8 cellular contexts compared by ENCODE assay signal in genomic region chr3:129233538-129233937, GRCh38. TPM values are rescaled to one million over a fixed set of nuclear protein-coding genes. Genes with fewer than 3 reads are reported as not detected.
DNase-seq lines count a peak whose midpoint lies in the region; ATAC-seq and TF ChIP-seq lines count a peak whose summit lies in the region.

No MANE protein-coding gene starts in this region.

- WGBS in adipose tissue, 3 donors = 44 to 71% (median 52%) methylated on average over 4 of the region's 4 CpGs

- no peaks in the 10 kb centered on the region for H3K9me3 ChIP-seq in WERI-Rb-1 (ENCODE audit: severe bottlenecking)

- H3K4me3 Mint-ChIP-seq in stimulated activated naive B cell treated with anti-CD40 and anti-IgM and Interleukin-4, amounts not matched to agents 10 μg/mL and 1 μg/mL and 100 μg/mL, for 72 hours = peak overlapping the region; percentile 44 to 47
- H3K4me3 Mint-ChIP-seq in mesothelial cell of epicardium = no peak overlapping the region

- H3K27ac ChIP-seq in adipose tissue (ENCODE audit: low read depth, low read length) = peak overlapping the region; percentile 62
- H3K27ac ChIP-seq in WERI-Rb-1 = no peak overlapping the region

- peak overlapping the region; percentile 72 for H3K27ac Mint-ChIP-seq in stimulated activated naive B cell treated with anti-CD40 and anti-IgM and Interleukin-4, amounts not matched to agents 10 μg/mL and 1 μg/mL and 100 μg/mL, for 72 hours
- H3K27ac Mint-ChIP-seq in mesothelial cell of epicardium = no peak overlapping the region

- no peaks in the 10 kb centered on the region for H3K27me3 ChIP-seq in WERI-Rb-1 (ENCODE audit: insufficient read depth, low read depth, severe bottlenecking)

- H3K4me3 ChIP-seq in WERI-Rb-1 (ENCODE audit: low read depth, low read length) = no peak overlapping the region

- H3K27me3 Mint-ChIP-seq in stimulated activated naive B cell treated with anti-CD40 and anti-IgM and Interleukin-4, amounts not matched to agents 10 μg/mL and 1 μg/mL and 100 μg/mL, for 72 hours = no peaks in the 10 kb centered on the region
- H3K27me3 Mint-ChIP-seq in mesothelial cell of epicardium (ENCODE audit: low read depth) = no peaks in the 10 kb centered on the region

- TF ChIP-seq CTCF in WERI-Rb-1 (IDR thresholded peaks at IDR 0.05; ENCODE audit: low read depth, low read length) (no peak), mesothelial cell of epicardium (IDR thresholded peaks at IDR 0.05; ENCODE audit: unreplicated experiment) (no peak)

- no peaks in the 10 kb centered on the region for H3K36me3 Mint-ChIP-seq in stimulated activated naive B cell treated with anti-CD40 and anti-IgM and Interleukin-4, amounts not matched to agents 10 μg/mL and 1 μg/mL and 100 μg/mL, for 72 hours
- no peaks in the 10 kb centered on the region for H3K36me3 Mint-ChIP-seq in mesothelial cell of epicardium

- H3K9me3 Mint-ChIP-seq in stimulated activated naive B cell treated with anti-CD40 and anti-IgM and Interleukin-4, amounts not matched to agents 10 μg/mL and 1 μg/mL and 100 μg/mL, for 72 hours = no peaks in the 10 kb centered on the region
- no peaks in the 10 kb centered on the region for H3K9me3 Mint-ChIP-seq in mesothelial cell of epicardium

- H3K36me3 ChIP-seq in WERI-Rb-1 = no peaks in the 10 kb centered on the region

- peaks cover 33 to 56% of the 10 kb centered on the region in 2 donors for H3K4me1 Mint-ChIP-seq in stimulated activated naive B cell treated with anti-CD40 and anti-IgM and Interleukin-4, amounts not matched to agents 10 μg/mL and 1 μg/mL and 100 μg/mL, for 72 hours
- no peaks in the 10 kb centered on the region for H3K4me1 Mint-ChIP-seq in mesothelial cell of epicardium

- DNase-seq in Ammon's horn (ENCODE audit: low spot score) (peak; percentile 75), WERI-Rb-1 (no peak), mesothelial cell of epicardium (ENCODE audit: low spot score in 2 of 2, unreplicated experiment in 2 of 2) (no peak)
- peak; percentile 83 for DNase-seq in stimulated activated naive B cell treated with anti-CD40 and anti-IgM and Interleukin-4, amounts not matched to agents 10 μg/mL and 1 μg/mL and 100 μg/mL, for 72 hours
- no peak for DNase-seq in central memory CD4-positive, alpha-beta T cell

- ATAC-seq in GM19438 (IDR thresholded peaks at IDR 0.05; ENCODE audit: low read depth, unreplicated experiment) (peak; percentile 87), HG03354 (IDR thresholded peaks at IDR 0.05; ENCODE audit: poor library complexity, severe bottlenecking, unreplicated experiment) (peak; percentile 96)
- peak; percentile 92 to 96 for ATAC-seq in stimulated activated naive B cell treated with anti-CD40 and anti-IgM and Interleukin-4, amounts not matched to agents 10 μg/mL and 1 μg/mL and 100 μg/mL, for 72 hours (replicated peaks)

RNA-seq across cellular contexts. Expression of gene COPG1, which starts 15.9 kb away (rescaled TPM):
- polyA plus RNA-seq in adipose tissue = 10 to 100 TPM; 76.5 to 89.2 (median 82.1) TPM
- 172 to 176 TPM (median 173 TPM) in 3 replicates for total RNA-seq in mesothelial cell of epicardium

RNA-seq across cellular contexts. Expression of gene HMCES, which starts 45.1 kb away (rescaled TPM):
- polyA plus RNA-seq in adipose tissue = 10 to 100 TPM; 10.4 to 41.6 (median 28.6) TPM
- 26.6 to 31.1 TPM (median 29.6 TPM) in 3 replicates for total RNA-seq in mesothelial cell of epicardium

RNA-seq across cellular contexts. Expression of gene CNBP, which starts 49.8 kb away (rescaled TPM):
- 100 to 1,000 TPM; 280 to 403 (median 372) TPM for polyA plus RNA-seq in adipose tissue
- total RNA-seq in mesothelial cell of epicardium = 217 to 223 TPM (median 222 TPM) in 3 replicates

Comparison
In these comparisons a context has a peak if more than half of its experiments do, and no peak if none do; other contexts are left out.
1. DNase-seq: peak in Ammon's horn (single experiment) and stimulated activated naive B cell treated with anti-CD40 and anti-IgM and Interleukin-4, amounts not matched to agents 10 μg/mL and 1 μg/mL and 100 μg/mL, for 72 hours (single experiment); none in central memory CD4-positive, alpha-beta T cell (single experiment), WERI-Rb-1 (single experiment) and mesothelial cell of epicardium (0 of 2).
2. Peak in every context shown above with its lines, with median percentiles within 50 percentile points of each other: ATAC-seq.